8 cellular contexts compared by ENCODE assay signal in genomic region chr22:41403532-41404318, GRCh38. TPM values are rescaled to one million over a fixed set of nuclear protein-coding genes. Genes with fewer than 3 reads are reported as not detected.
DNase-seq lines count a peak whose midpoint lies in the region; ATAC-seq and TF ChIP-seq lines count a peak whose summit lies in the region.

No MANE protein-coding gene starts in this region.

- no peak overlapping the region for H3K27ac ChIP-seq in OCI-LY1 (ENCODE audit: low read depth, low read length, poor library complexity, severe bottlenecking)
- H3K27ac ChIP-seq in endodermal cell (ENCODE audit: low read depth, low read length): no peak overlapping the region

- no peaks in the 10 kb centered on the region for H4K20me1 ChIP-seq in OCI-LY1 (ENCODE audit: insufficient read depth, low read length)

- H3K9ac ChIP-seq in OCI-LY1 (ENCODE audit: low read length): no peak overlapping the region
- H3K9ac ChIP-seq in endodermal cell (ENCODE audit: extremely low read depth, low read length, poor library complexity, severe bottlenecking): no peak overlapping the region

- H3K4me1 ChIP-seq in OCI-LY1 (ENCODE audit: insufficient read depth, low read length, severe bottlenecking) (peaks cover 13% of the 10 kb centered on the region), endodermal cell (ENCODE audit: control insufficient read depth, insufficient read depth, low read length) (no peaks in the 10 kb centered on the region)

- peak; percentile 74 for ATAC-seq in GM18867 (IDR thresholded peaks at IDR 0.05; ENCODE audit: unreplicated experiment)

- H3K9me3 Mint-ChIP-seq in endodermal cell: no peaks in the 10 kb centered on the region
- no peaks in the 10 kb centered on the region for H3K9me3 Mint-ChIP-seq in mesothelial cell of epicardium

- peak overlapping the region; percentile 16; the same call in 1 of the 2 replicates for H3K4me2 ChIP-seq in OCI-LY1 (ENCODE audit: low read length)

- H3K4me3 ChIP-seq in AG04449 (ENCODE audit: low read depth, low read length): no peak overlapping the region
- no peak overlapping the region for H3K4me3 ChIP-seq in OCI-LY1 (ENCODE audit: low read depth, low read length, poor library complexity, severe bottlenecking)
- no peak overlapping the region for H3K4me3 ChIP-seq in endodermal cell (ENCODE audit: low read length)

- H3K79me2 ChIP-seq in OCI-LY1 (ENCODE audit: insufficient read depth, low read length): no peaks in the 10 kb centered on the region

- H3K27me3 ChIP-seq in OCI-LY1 (ENCODE audit: insufficient read depth, low read length): no peaks in the 10 kb centered on the region
- H3K27me3 ChIP-seq in endodermal cell (ENCODE audit: control insufficient read depth, insufficient read depth, low read length, poor library complexity, severe bottlenecking): no peaks in the 10 kb centered on the region

- no peaks in the 10 kb centered on the region for H3K9me2 ChIP-seq in OCI-LY1 (ENCODE audit: low read depth, low read length)

- POLR2A ChIA-PET in AG04449 (lab: Yijun Ruan, JAX): interaction anchor here (1.0 to 1.1 kb wide), 3 partner anchors 43 to 120 kb away, joined by 3 to 5 read pairs (median 3); partner anchors contain the start of gene TOB2

- peak; percentile 92 for TF ChIP-seq CTCF in AG04449 (IDR thresholded peaks at IDR 0.05; ENCODE audit: insufficient read depth, low read length, missing control alignments)
- TF ChIP-seq CTCF in OCI-LY1 (IDR thresholded peaks at IDR 0.05; ENCODE audit: low read length): peak; percentile 98
- TF ChIP-seq CTCF in endodermal cell (conservative IDR thresholded peaks at IDR 0.05): peak; percentile 97
- TF ChIP-seq CTCF in mesothelial cell of epicardium (IDR thresholded peaks at IDR 0.05; ENCODE audit: unreplicated experiment): peak; percentile 80

- H3K36me3 Mint-ChIP-seq in endodermal cell (ENCODE audit: low read depth) (no peaks in the 10 kb centered on the region), mesothelial cell of epicardium (no peaks in the 10 kb centered on the region)

- no peak overlapping the region for H3K27ac Mint-ChIP-seq in endodermal cell
- no peak overlapping the region for H3K27ac Mint-ChIP-seq in mesothelial cell of epicardium

- no peaks in the 10 kb centered on the region for H3F3A ChIP-seq in OCI-LY1 (ENCODE audit: insufficient read depth, low read length)

- H3K9me3 ChIP-seq in OCI-LY1 (ENCODE audit: low read length) (no peaks in the 10 kb centered on the region), endodermal cell (ENCODE audit: control insufficient read depth, low read length) (no peaks in the 10 kb centered on the region)

- no peak for DNase-seq in AG04449 (ENCODE audit: low read depth, low spot score)
- peak; percentile 71 for DNase-seq in HS-5 (ENCODE audit: low read depth)
- peak; percentile 90 for DNase-seq in activated CD8-positive, alpha-beta memory T cell treated with anti-CD3 and anti-CD28 coated beads, Interleukin-2, amount 50 U/mL, for 48 hours
- DNase-seq in endodermal cell: peak; percentile 94
- DNase-seq in mesothelial cell of epicardium (ENCODE audit: low spot score in 2 of 2, unreplicated experiment in 2 of 2): peak; percentile 61 to 79
- peak; percentile 60 to 71 for DNase-seq in stimulated activated CD8-positive, alpha-beta memory T cell treated with anti-CD3 and anti-CD28 coated beads, Interleukin-2, amount 100 ng/mL, for 1 hour (ENCODE audit: low read depth in 2 of 2)

- H2AFZ ChIP-seq in OCI-LY1 (ENCODE audit: low read length): no peak overlapping the region

- H3K4me1 Mint-ChIP-seq in endodermal cell: peaks cover 3% of the 10 kb centered on the region
- H3K4me1 Mint-ChIP-seq in mesothelial cell of epicardium: peaks cover 2% of the 10 kb centered on the region

- WGBS in endodermal cell (ENCODE audit: insufficient coverage in 1 of 2, insufficient read length in 1 of 2), 2 experiments: 38 to 40% methylated on average over 13 to 18 of the region's 18 CpGs

- H3K27me3 Mint-ChIP-seq in endodermal cell (ENCODE audit: insufficient read depth): no peaks in the 10 kb centered on the region
- H3K27me3 Mint-ChIP-seq in mesothelial cell of epicardium (ENCODE audit: low read depth): no peaks in the 10 kb centered on the region

- CTCF ChIA-PET in AG04449 (lab: Yijun Ruan, JAX): interaction anchor here (0.6 to 4.7 kb wide), 42 partner anchors 11 to 481 kb away, joined by 3 to 46 read pairs (median 4); partner anchors contain the start of genes ACO2, PHF5A, POLR3H and TEF

- H3K36me3 ChIP-seq in OCI-LY1 (ENCODE audit: insufficient read depth, low read length): no peaks in the 10 kb centered on the region
- H3K36me3 ChIP-seq in endodermal cell (ENCODE audit: control insufficient read depth, insufficient read depth, low read length): no peaks in the 10 kb centered on the region

- no peak overlapping the region for H3K4me3 Mint-ChIP-seq in endodermal cell
- no peak overlapping the region for H3K4me3 Mint-ChIP-seq in mesothelial cell of epicardium

RNA-seq across cellular contexts. Expression of gene TEF, which starts 22.0 kb away (rescaled TPM):
- total RNA-seq in endodermal cell: 1 to 10 TPM; 4.7 to 7.9 TPM
- 10.7 TPM for polyA plus RNA-seq in endodermal cell (2013, experiment 1 of 2)
- 10.4 TPM for polyA plus RNA-seq in endodermal cell (2013, experiment 2 of 2)
- 10.4 to 10.5 TPM (median 10.4 TPM) in 3 replicates for total RNA-seq in mesothelial cell of epicardium

RNA-seq across cellular contexts. Expression of gene TOB2, which starts 42.9 kb away (rescaled TPM):
- total RNA-seq in endodermal cell (10 to 100 TPM; 51.2 to 57.9 TPM), mesothelial cell of epicardium (40.2 to 44.0 TPM (median 42.1 TPM) in 3 replicates)
- polyA plus RNA-seq in endodermal cell (2013, experiment 1 of 2): 33.8 TPM
- 31.5 TPM for polyA plus RNA-seq in endodermal cell (2013, experiment 2 of 2)
